25 cellular contexts compared by ENCODE assay signal in genomic region chr16:69036399-69037091, GRCh38.
"Had no signal": no experiment of that assay in that cellular context is flagged by ENCODE, and none has a peak within 500 bp of the region (broad histone marks: within the 10 kb centered on the region; RNA-seq: fewer than 3 reads in every experiment).

No MANE protein-coding gene starts in this region.

- H3K27ac ChIP-seq: cardiac muscle cell, colonic mucosa, left ventricle myocardium inferior, neural progenitor cell, right atrium auricular region, spleen, stomach, tibial nerve had no signal

- H3K27ac Mint-ChIP-seq: activated CD4-positive, alpha-beta T cell treated with anti-CD3 and anti-CD28 coated beads for 36 hours; activated CD8-positive, alpha-beta memory T cell treated with anti-CD3 and anti-CD28 coated beads, Interleukin-2, amount 10 ng/mL, durations not matched to agents 7 days and 5 days; activated CD8-positive, alpha-beta T cell treated with anti-CD3 and anti-CD28 coated beads, Interleukin-2, amount 10 ng/mL, durations not matched to agents 7 days and 5 days; activated naive CD8-positive, alpha-beta T cell; natural killer cell; neural progenitor cell; T-cell had no signal

- H3K9me3 Mint-ChIP-seq: natural killer cell had no signal

- H3K4me1 ChIP-seq: colonic mucosa, left ventricle myocardium inferior, neural progenitor cell, right atrium auricular region, spleen, tibial nerve had no signal

- H3K4me3 ChIP-seq: cardiac muscle cell, colonic mucosa, left ventricle myocardium inferior, lung, neural progenitor cell, right atrium auricular region, spleen, stomach, tibial nerve had no signal

- H3K4me2 ChIP-seq: neural progenitor cell had no signal

- H3K36me3 ChIP-seq: cardiac muscle cell, colonic mucosa, neural progenitor cell had no signal

- H3K4me3 Mint-ChIP-seq: activated CD4-positive, alpha-beta T cell treated with anti-CD3 and anti-CD28 coated beads for 36 hours; activated CD8-positive, alpha-beta memory T cell treated with anti-CD3 and anti-CD28 coated beads, Interleukin-2, amount 10 ng/mL, durations not matched to agents 7 days and 5 days; activated CD8-positive, alpha-beta T cell treated with anti-CD3 and anti-CD28 coated beads, Interleukin-2, amount 10 ng/mL, durations not matched to agents 7 days and 5 days; activated naive CD8-positive, alpha-beta T cell; natural killer cell; neural progenitor cell; T-cell had no signal

- H3K4me1 Mint-ChIP-seq: activated CD4-positive, alpha-beta T cell treated with anti-CD3 and anti-CD28 coated beads for 36 hours; activated CD8-positive, alpha-beta memory T cell treated with anti-CD3 and anti-CD28 coated beads, Interleukin-2, amount 10 ng/mL, durations not matched to agents 7 days and 5 days; natural killer cell; neural progenitor cell; T-cell had no signal

- H2AFZ ChIP-seq: neural progenitor cell had no signal

- ATAC-seq: activated CD4-positive, alpha-beta T cell treated with anti-CD3 and anti-CD28 coated beads for 36 hours; activated CD8-positive, alpha-beta memory T cell treated with anti-CD3 and anti-CD28 coated beads, Interleukin-2, amount 10 ng/mL, durations not matched to agents 7 days and 5 days; activated CD8-positive, alpha-beta T cell treated with anti-CD3 and anti-CD28 coated beads, Interleukin-2, amount 10 ng/mL, durations not matched to agents 7 days and 5 days; natural killer cell; T-cell had no signal

- DNase-seq: activated CD4-positive, alpha-beta T cell treated with anti-CD3 and anti-CD28 coated beads for 36 hours; activated CD4-positive, CD25-positive, alpha-beta regulatory T cell; activated CD8-positive, alpha-beta memory T cell treated with anti-CD3 and anti-CD28 coated beads, Interleukin-2, amount 10 ng/mL, durations not matched to agents 7 days and 5 days; activated CD8-positive, alpha-beta T cell treated with anti-CD3 and anti-CD28 coated beads, Interleukin-2, amount 10 ng/mL, durations not matched to agents 7 days and 5 days; activated naive CD4-positive, alpha-beta T cell; activated T-cell treated with anti-CD3 and anti-CD28 coated beads, Interleukin-2, amount 50 U/mL, for 48 hours; cerebellar nuclear complex; colonic mucosa; effector CD8-positive, alpha-beta T cell; erythroblast; foreskin melanocyte; left ventricle myocardium inferior; mesendoderm; natural killer cell; occipital lobe; spleen; stimulated activated CD4-positive, alpha-beta T cell treated with anti-CD3 and anti-CD28 coated beads, Interleukin-4, amount 100 ng/mL, for 1 hour; stomach; T-cell had no signal

- H3K9me3 ChIP-seq: colonic mucosa, right atrium auricular region had no signal

- H3K27me3 Mint-ChIP-seq: activated CD4-positive, alpha-beta T cell treated with anti-CD3 and anti-CD28 coated beads for 36 hours; activated CD8-positive, alpha-beta memory T cell treated with anti-CD3 and anti-CD28 coated beads, Interleukin-2, amount 10 ng/mL, durations not matched to agents 7 days and 5 days; activated naive CD8-positive, alpha-beta T cell; T-cell had no signal

- H3K27me3 ChIP-seq: cardiac muscle cell, colonic mucosa, neural progenitor cell, right atrium auricular region, spleen, stomach, tibial nerve had no signal
